17 cellular contexts compared by ENCODE assay signal in the genomic region with DNA sequence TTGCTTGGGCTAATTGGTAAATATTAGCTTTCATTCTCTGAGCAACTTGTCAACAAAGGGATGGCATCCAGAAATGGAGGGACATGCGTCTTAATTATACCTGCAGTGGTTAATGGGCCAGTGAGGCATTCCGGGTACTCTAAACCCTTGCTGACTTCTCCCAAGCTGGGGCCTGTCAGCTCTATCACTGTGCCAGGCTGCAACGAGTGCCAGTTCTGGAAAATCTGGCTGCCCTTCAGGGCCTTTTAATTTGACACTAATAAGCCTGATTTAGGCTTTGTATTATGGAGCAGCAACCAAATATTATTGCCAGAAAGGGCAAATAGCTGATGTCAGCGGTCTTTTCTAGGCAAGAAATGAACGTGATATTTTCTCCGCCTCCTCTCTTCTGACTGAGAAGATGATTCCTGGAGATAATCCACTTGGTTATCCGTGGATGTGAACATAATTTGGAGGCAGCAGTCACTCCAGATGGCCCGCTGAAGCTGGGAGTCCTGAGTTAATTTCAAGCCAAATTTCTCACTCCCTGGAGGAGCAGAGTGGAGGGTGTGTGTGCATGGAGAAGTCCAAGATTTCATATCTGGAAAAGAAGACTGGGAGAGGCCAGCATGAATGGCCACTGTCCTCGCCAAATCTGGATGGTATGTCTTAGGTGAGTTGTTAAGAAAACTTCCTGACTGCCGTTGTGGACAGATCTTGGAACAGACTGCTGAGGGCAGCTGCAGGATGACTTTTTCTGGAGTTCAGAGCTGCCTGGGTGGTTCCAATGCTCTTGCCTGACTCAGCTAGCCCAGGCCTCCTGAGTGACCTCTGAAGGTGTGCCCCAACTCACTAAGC. TPM values are rescaled to one million over a fixed set of nuclear protein-coding genes. Genes with fewer than 3 reads are reported as not detected.
DNase-seq lines count a peak whose midpoint lies in the region; ATAC-seq, FAIRE-seq and TF ChIP-seq lines count a peak whose summit lies in the region.
"Had no signal": no experiment of that assay in that cellular context is flagged by ENCODE, and none has a peak within 500 bp of the region (broad histone marks: within the 10 kb centered on the region; RNA-seq: fewer than 3 reads in every experiment).

No MANE protein-coding gene starts in this region.

- H3K27me3 Mint-ChIP-seq in astrocyte (ENCODE audit: low read depth, unreplicated experiment) = no peaks in the 10 kb centered on the region

- no peak overlapping the region for H3K27ac ChIP-seq in astrocyte (ENCODE audit: low read depth, low read length)
- H3K27ac ChIP-seq: skin epidermis had no signal

- H3K27ac Mint-ChIP-seq in astrocyte (ENCODE audit: unreplicated experiment) = no peak overlapping the region
- H3K27ac Mint-ChIP-seq: activated naive CD8-positive, alpha-beta T cell treated with anti-CD3 and anti-CD28 coated beads, Interleukin-2, amount 50 U/mL, for 24 hours; activated T-helper 1 cell treated with anti-CD3 and anti-CD28 coated beads, Interleukin-12 subunit alpha, Interleukin-12 subunit beta, Interleukin-2, Interleukin-4 antibody, amounts not matched to agents 30 ng/mL and 10 ng/mL and 1 ng/mL, durations not matched to agents 14 hours and 24 hours and 36 hours had no signal

- ATAC-seq in left ventricle myocardium superior = peak; percentile 83
- ATAC-seq in GM21526 (IDR thresholded peaks at IDR 0.05; ENCODE audit: low FRiP score, unreplicated experiment) = no peak
- ATAC-seq: activated naive CD8-positive, alpha-beta T cell treated with anti-CD3 and anti-CD28 coated beads, Interleukin-2, amount 50 U/mL, for 24 hours had no signal

- H3K4me1 ChIP-seq in astrocyte (ENCODE audit: insufficient read depth, low read length) = peaks cover 21% of the 10 kb centered on the region

- H3K4me2 ChIP-seq in astrocyte (ENCODE audit: low read length) = peak overlapping the region; percentile 20

- H3K9ac ChIP-seq in astrocyte (ENCODE audit: low read length) = no peak overlapping the region

- H3K4me3 ChIP-seq in AG10803 (ENCODE audit: low read length) (no peak overlapping the region), astrocyte (ENCODE audit: insufficient read depth, low read depth, low read length) (no peak overlapping the region)
- H3K4me3 ChIP-seq: skin epidermis had no signal

- no peaks in the 10 kb centered on the region for H3K9me3 ChIP-seq in astrocyte (ENCODE audit: insufficient read depth, low read depth, low read length)

- no peak overlapping the region for H3K4me3 Mint-ChIP-seq in astrocyte (ENCODE audit: unreplicated experiment)
- H3K4me3 Mint-ChIP-seq: activated naive CD8-positive, alpha-beta T cell treated with anti-CD3 and anti-CD28 coated beads, Interleukin-2, amount 50 U/mL, for 24 hours; activated T-helper 1 cell treated with anti-CD3 and anti-CD28 coated beads, Interleukin-12 subunit alpha, Interleukin-12 subunit beta, Interleukin-2, Interleukin-4 antibody, amounts not matched to agents 30 ng/mL and 10 ng/mL and 1 ng/mL, durations not matched to agents 14 hours and 24 hours and 36 hours had no signal

- no peak overlapping the region for H2AFZ ChIP-seq in astrocyte (ENCODE audit: low read depth, low read length)

- H3K36me3 ChIP-seq in astrocyte (ENCODE audit: insufficient read depth, low read length) = no peaks in the 10 kb centered on the region

- DNase-seq in AG10803 (ENCODE audit: low read depth) (peak; percentile 13), HT1080 (ENCODE audit: low read depth) (peak; percentile 46), astrocyte (ENCODE audit: low read depth) (no peak), left ventricle myocardium superior (peak; percentile 26), NCI-H774 (lab: John Stamatoyannopoulos, UW) (no peak), NCI-H2196 treated with DMSO at 0.1 percent for 48 hours (lab: John Stamatoyannopoulos, UW; ENCODE audit: unreplicated experiment) (no peak), kidney glomerular epithelial cell (lab: John Stamatoyannopoulos, UW) (no peak)
- DNase-seq: activated CD4-positive, CD25-positive, alpha-beta regulatory T cell; activated naive CD8-positive, alpha-beta T cell treated with anti-CD3 and anti-CD28 coated beads, Interleukin-2, amount 50 U/mL, for 24 hours; effector CD4-positive, alpha-beta T cell; nucleus accumbens; SHP77; stimulated activated CD4-positive, alpha-beta T cell treated with anti-CD3 and anti-CD28 coated beads, Interleukin-4, amount 100 ng/mL, for 1 hour; T-helper 2 cell had no signal

- intact Hi-C loops in left ventricle myocardium superior (cut with micrococcal nuclease) = no loop called here

- H3K9me3 Mint-ChIP-seq in astrocyte (ENCODE audit: unreplicated experiment) = peaks cover 2% of the 10 kb centered on the region
- H3K9me3 Mint-ChIP-seq: activated naive CD8-positive, alpha-beta T cell treated with anti-CD3 and anti-CD28 coated beads, Interleukin-2, amount 50 U/mL, for 24 hours; activated T-helper 1 cell treated with anti-CD3 and anti-CD28 coated beads, Interleukin-12 subunit alpha, Interleukin-12 subunit beta, Interleukin-2, Interleukin-4 antibody, amounts not matched to agents 30 ng/mL and 10 ng/mL and 1 ng/mL, durations not matched to agents 14 hours and 24 hours and 36 hours had no signal

- H3K4me1 Mint-ChIP-seq in astrocyte (ENCODE audit: low read depth, unreplicated experiment) = peaks cover 19% of the 10 kb centered on the region
- H3K4me1 Mint-ChIP-seq: activated naive CD8-positive, alpha-beta T cell treated with anti-CD3 and anti-CD28 coated beads, Interleukin-2, amount 50 U/mL, for 24 hours had no signal

- no peaks in the 10 kb centered on the region for H4K20me1 ChIP-seq in astrocyte (ENCODE audit: insufficient read depth, low read length)

- H3K27me3 ChIP-seq in astrocyte (ENCODE audit: insufficient read depth, low read length) = no peaks in the 10 kb centered on the region

- no peak for TF ChIP-seq CTCF in AG10803 (conservative IDR thresholded peaks at IDR 0.05; ENCODE audit: low read length)
- TF ChIP-seq CTCF in astrocyte (IDR thresholded peaks at IDR 0.05; ENCODE audit: insufficient read depth, low read depth, low read length) = no peak

- peaks cover 2% of the 10 kb centered on the region for H3K36me3 Mint-ChIP-seq in astrocyte (ENCODE audit: low read depth, unreplicated experiment)

- H3K79me2 ChIP-seq in astrocyte (ENCODE audit: insufficient read depth, low read length) = no peaks in the 10 kb centered on the region

- FAIRE-seq in astrocyte (lab: Jason Lieb, UNC) = no peak

RNA-seq across cellular contexts. Expression of a gene that starts 44.4 kb away (rescaled TPM):
- 183 and 200 TPM in 2 replicates for total RNA-seq in HT1080 (2014; rRNA removed; shearing (Covaris generic))
- polyA plus RNA-seq in HT1080 (2015; cell fraction: cytosol; rRNA removed) = 161 and 166 TPM in 2 replicates
- polyA plus RNA-seq in HT1080 (2015; cell fraction: nucleus; rRNA removed) = 184 and 200 TPM in 2 replicates
- total RNA-seq in astrocyte (88.7 and 89.7 TPM in 2 replicates), left ventricle myocardium superior (70.7 TPM)

Comparison
In these comparisons a context has a peak if more than half of its experiments do, and no peak if none do; other contexts are left out.
1. DNase-seq: peak in AG10803 (single experiment), HT1080 (single experiment) and left ventricle myocardium superior (single experiment); none in astrocyte (single experiment), NCI-H774 (single experiment), NCI-H2196 treated with DMSO at 0.1 percent for 48 hours (single experiment) and kidney glomerular epithelial cell (single experiment).